Comparison of ENCODE assay signal across 11 cellular contexts in the genomic region with DNA sequence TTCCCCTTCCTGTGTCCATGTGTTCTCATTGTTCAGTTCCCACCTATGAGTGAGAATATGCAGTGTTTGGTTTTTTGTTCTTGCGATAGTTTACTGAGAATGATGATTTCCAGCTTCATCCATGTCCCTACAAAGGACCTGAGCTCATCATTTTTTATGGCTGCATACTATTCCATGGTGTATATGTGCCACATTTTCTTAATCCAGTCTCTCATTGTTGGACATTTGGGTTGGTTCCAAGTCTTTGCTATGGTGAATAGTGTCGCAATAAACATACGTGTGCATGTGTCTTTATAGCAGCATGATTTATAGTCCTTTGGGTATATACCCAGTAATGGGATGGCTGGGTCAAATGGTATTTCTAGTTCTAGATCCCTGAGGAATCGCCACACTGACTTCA. TPM values are rescaled to one million over a fixed set of nuclear protein-coding genes. Genes with fewer than 3 reads are reported as not detected.
"Had no signal": no experiment of that assay in that cellular context is flagged by ENCODE, and none has a peak within 500 bp of the region (broad histone marks: within the 10 kb centered on the region; RNA-seq: fewer than 3 reads in every experiment).

No MANE protein-coding gene starts in this region.

RNA-seq across cellular contexts. Expression of a gene that starts 12.5 kb away (rescaled TPM):
- total RNA-seq: activated naive CD4-positive, alpha-beta T cell treated with anti-CD3 and anti-CD28 coated beads for 36 hours; activated naive CD8-positive, alpha-beta T cell treated with anti-CD3 and anti-CD28 coated beads for 36 hours; activated T-cell treated with anti-CD3 and anti-CD28 coated beads, Interleukin-2, amount 50 U/mL, for 4 hours; activated T-helper 17 cell treated with anti-CD3 and anti-CD28 coated beads, Interleukin-2, amount 50 U/mL, for 72 hours; ascending aorta; astrocyte; bronchial epithelial cell; cardiac muscle cell; cardiac septum; chondrocyte had no signal
- polyA plus RNA-seq: aorta, cardiac muscle cell had no signal
